In genomic region chr13:79794936-79795335, GRCh38 we compare ENCODE assay signal across 22 cellular contexts.
"Had no signal": no experiment of that assay in that cellular context is flagged by ENCODE, and none has a peak within 500 bp of the region (broad histone marks: within the 10 kb centered on the region; RNA-seq: fewer than 3 reads in every experiment).

No MANE protein-coding gene starts in this region.

- H3K4me2 ChIP-seq: SK-N-SH had no signal

- ATAC-seq: HepG2, Panc1 had no signal

- H3K9ac ChIP-seq: SK-N-SH had no signal

- DNase-seq: IMR-90, Karpas-422, KG1, MM.1S, NCI-H1092 treated with DMSO at 0.1 percent for 48 hours, NCI-H1436, NCI-H187, NCI-H2029, NCI-H2081 treated with DMSO at 0.1 percent for 48 hours, NCI-H2171, NCI-H226, NCI-H446, NCI-H510A, NCI-H524 treated with DMSO at 0.1 percent for 48 hours, NCI-H69, NCI-H774, SHP77, SK-N-SH, SW 1271 had no signal

- H3K27ac ChIP-seq: RWPE1 had no signal
